In genomic region chr14:63262446-63262845, GRCh38 we compare ENCODE assay signal across 29 cellular contexts. TPM values are rescaled to one million over a fixed set of nuclear protein-coding genes. Genes with fewer than 3 reads are reported as not detected.
"Had no signal": no experiment of that assay in that cellular context is flagged by ENCODE, and none has a peak within 500 bp of the region (broad histone marks: within the 10 kb centered on the region; RNA-seq: fewer than 3 reads in every experiment).

No MANE protein-coding gene starts in this region.

- H3K9me3 ChIP-seq: ascending aorta, breast epithelium, esophagus muscularis mucosa, gastrocnemius medialis had no signal

- H3K4me3 ChIP-seq: ascending aorta, breast epithelium, coronary artery, dorsolateral prefrontal cortex, esophagus muscularis mucosa, gastrocnemius medialis had no signal

- DNase-seq: activated CD4-positive, alpha-beta memory T cell treated with anti-CD3 and anti-CD28 coated beads, Interleukin-2, amount 10 ng/mL, durations not matched to agents 7 days and 5 days; activated CD4-positive, alpha-beta T cell treated with anti-CD3 and anti-CD28 coated beads for 4 hours; activated CD4-positive, alpha-beta T cell treated with anti-CD3 and anti-CD28 coated beads, Interleukin-2, amount 10 ng/mL, durations not matched to agents 7 days and 5 days; activated CD4-positive, alpha-beta T cell treated with anti-CD3 and anti-CD28 coated beads, Interleukin-2, amount 50 U/mL, for 4 hours; activated CD4-positive, CD25-positive, alpha-beta regulatory T cell; activated CD4-positive, CD25-positive, alpha-beta regulatory T cell treated with anti-CD3 and anti-CD28 coated beads, Interleukin-2, amount 50 U/mL, for 72 hours; activated CD8-positive, alpha-beta memory T cell treated with anti-CD3 and anti-CD28 coated beads, Interleukin-2, amount 50 U/mL, for 48 hours; activated gamma-delta T cell; activated naive CD4-positive, alpha-beta T cell; activated naive CD4-positive, alpha-beta T cell treated with anti-CD3 and anti-CD28 coated beads, Interleukin-2, amount 10 ng/mL, durations not matched to agents 7 days and 5 days; activated naive CD8-positive, alpha-beta T cell treated with anti-CD3 and anti-CD28 coated beads, Interleukin-2, amount 10 ng/mL, durations not matched to agents 7 days and 5 days; activated T-cell treated with anti-CD3 and anti-CD28 coated beads for 4 hours; activated T-cell treated with anti-CD3 and anti-CD28 coated beads, Interleukin-2, amount 50 U/mL, for 24 hours; activated T-cell treated with anti-CD3 and anti-CD28 coated beads, Interleukin-2, amount 50 U/mL, for 72 hours; dorsolateral prefrontal cortex; effector memory CD4-positive, alpha-beta T cell; erythroblast; foreskin keratinocyte; gastrocnemius medialis; glutamatergic neuron; T-helper 2 cell had no signal

- H3K4me1 ChIP-seq: ascending aorta, breast epithelium, gastrocnemius medialis had no signal

- ATAC-seq: activated naive CD4-positive, alpha-beta T cell treated with anti-CD3 and anti-CD28 coated beads, Interleukin-2, amount 50 U/mL, for 72 hours; activated T-cell treated with anti-CD3 and anti-CD28 coated beads, Interleukin-2, amount 50 U/mL, for 72 hours; foreskin keratinocyte; gastrocnemius medialis had no signal

- H3K27ac ChIP-seq: ascending aorta, breast epithelium, coronary artery, dorsolateral prefrontal cortex, esophagus muscularis mucosa, foreskin keratinocyte, gastrocnemius medialis had no signal

- H3K36me3 ChIP-seq: ascending aorta, breast epithelium, esophagus muscularis mucosa, gastrocnemius medialis had no signal

- H3K27me3 ChIP-seq: ascending aorta, breast epithelium, esophagus muscularis mucosa, foreskin keratinocyte, gastrocnemius medialis had no signal

RNA-seq across cellular contexts. Expression of gene GPHB5, which starts 56.3 kb away (rescaled TPM):
- total RNA-seq: activated CD4-positive, alpha-beta memory T cell treated with anti-CD3 and anti-CD28 coated beads, Interleukin-2, amount 10 ng/mL, durations not matched to agents 7 days and 5 days; activated CD4-positive, alpha-beta T cell treated with anti-CD3 and anti-CD28 coated beads, Interleukin-2, amount 10 ng/mL, durations not matched to agents 7 days and 5 days; activated naive CD4-positive, alpha-beta T cell treated with anti-CD3 and anti-CD28 coated beads, Interleukin-2, amount 50 U/mL, for 72 hours; activated naive CD8-positive, alpha-beta T cell treated with anti-CD3 and anti-CD28 coated beads, Interleukin-2, amount 10 ng/mL, durations not matched to agents 7 days and 5 days; activated T-cell treated with anti-CD3 and anti-CD28 coated beads, Interleukin-2, amount 50 U/mL, for 72 hours; ascending aorta; breast epithelium; cardiac septum; cerebellum; esophagus muscularis mucosa; foreskin keratinocyte; gastrocnemius medialis; T-helper 1 cell treated with Interleukin-12 subunit alpha and Interleukin-12 subunit beta and Interleukin-4 antibody, amounts not matched to agents 30 ng/mL and 1 ng/mL, for 36 hours had no signal
- polyA plus RNA-seq: foreskin keratinocyte had no signal

RNA-seq across cellular contexts. Expression of gene RHOJ, which starts 58.2 kb away (rescaled TPM):
- total RNA-seq: activated CD4-positive, alpha-beta memory T cell treated with anti-CD3 and anti-CD28 coated beads, Interleukin-2, amount 10 ng/mL, durations not matched to agents 7 days and 5 days; activated CD4-positive, alpha-beta T cell treated with anti-CD3 and anti-CD28 coated beads, Interleukin-2, amount 10 ng/mL, durations not matched to agents 7 days and 5 days; activated naive CD4-positive, alpha-beta T cell treated with anti-CD3 and anti-CD28 coated beads, Interleukin-2, amount 50 U/mL, for 72 hours; activated naive CD8-positive, alpha-beta T cell treated with anti-CD3 and anti-CD28 coated beads, Interleukin-2, amount 10 ng/mL, durations not matched to agents 7 days and 5 days; activated T-cell treated with anti-CD3 and anti-CD28 coated beads, Interleukin-2, amount 50 U/mL, for 72 hours; T-helper 1 cell treated with Interleukin-12 subunit alpha and Interleukin-12 subunit beta and Interleukin-4 antibody, amounts not matched to agents 30 ng/mL and 1 ng/mL, for 36 hours had no signal
